8 cellular contexts compared by ENCODE assay signal in genomic region chr9:130461218-130461630, GRCh38. TPM values are rescaled to one million over a fixed set of nuclear protein-coding genes. Genes with fewer than 3 reads are reported as not detected.
DNase-seq lines count a peak whose midpoint lies in the region; ATAC-seq lines count a peak whose summit lies in the region.

No MANE protein-coding gene starts in this region.

- no peaks in the 10 kb centered on the region; the same call in 1 of the 2 replicates for H3K27me3 ChIP-seq in H7 (ENCODE audit: control insufficient read depth, insufficient read depth, low read length)

- no peak overlapping the region for H3K4me3 ChIP-seq in H7 (ENCODE audit: insufficient read depth, low read depth, low read length)

- ATAC-seq in GM21390 (IDR thresholded peaks at IDR 0.05; ENCODE audit: unreplicated experiment) (no peak), GM21723 (IDR thresholded peaks at IDR 0.05; ENCODE audit: unreplicated experiment) (no peak)

- H3K36me3 ChIP-seq in H7 (replicated peaks; ENCODE audit: control insufficient read depth, insufficient read depth, low read length) = no peaks in the 10 kb centered on the region; the same call in 1 of the 2 replicates

- DNase-seq in AML-193 (lab: John Stamatoyannopoulos, UW) (peak; percentile 9 to 13), H7 (peak; percentile 96), RKO (ENCODE audit: low spot score) (peak; percentile 59), germinal center (ENCODE audit: low spot score) (peak; percentile 75), putamen (ENCODE audit: low spot score) (peak; percentile 34)
- peak; percentile 64 for DNase-seq in activated T-helper 9 cell treated with anti-CD3 and anti-CD28 coated beads, Interleukin-2, amount 50 U/mL, for 16 hours (ENCODE audit: low read depth)

RNA-seq across cellular contexts. Expression of gene ASS1, which starts 16.5 kb away (rescaled TPM):
- 77.0 and 81.5 TPM in 2 replicates for total RNA-seq in H7 (2014; rRNA removed; shearing (Covaris generic))

Comparison
In these comparisons a context has a peak if more than half of its experiments do, and no peak if none do; other contexts are left out.
1. DNase-seq: peak in every context shown above with its lines; median percentile 96 in H7; 75 in germinal center; 64 in activated T-helper 9 cell treated with anti-CD3 and anti-CD28 coated beads, Interleukin-2, amount 50 U/mL, for 16 hours; 59 in RKO; 34 in putamen; 11 in AML-193.